1 cellular context compared by ENCODE assay signal in genomic region chr18:3667255-3668137, GRCh38.
TF ChIP-seq lines count a peak whose summit lies in the region.

No MANE protein-coding gene starts in this region.

TF ChIP-seq in Ishikawa, 13 proteins besides CTCF, POLR2A, EP300 and RAD21 (continued from another document):
- TF ChIP-seq, protein P1, sequence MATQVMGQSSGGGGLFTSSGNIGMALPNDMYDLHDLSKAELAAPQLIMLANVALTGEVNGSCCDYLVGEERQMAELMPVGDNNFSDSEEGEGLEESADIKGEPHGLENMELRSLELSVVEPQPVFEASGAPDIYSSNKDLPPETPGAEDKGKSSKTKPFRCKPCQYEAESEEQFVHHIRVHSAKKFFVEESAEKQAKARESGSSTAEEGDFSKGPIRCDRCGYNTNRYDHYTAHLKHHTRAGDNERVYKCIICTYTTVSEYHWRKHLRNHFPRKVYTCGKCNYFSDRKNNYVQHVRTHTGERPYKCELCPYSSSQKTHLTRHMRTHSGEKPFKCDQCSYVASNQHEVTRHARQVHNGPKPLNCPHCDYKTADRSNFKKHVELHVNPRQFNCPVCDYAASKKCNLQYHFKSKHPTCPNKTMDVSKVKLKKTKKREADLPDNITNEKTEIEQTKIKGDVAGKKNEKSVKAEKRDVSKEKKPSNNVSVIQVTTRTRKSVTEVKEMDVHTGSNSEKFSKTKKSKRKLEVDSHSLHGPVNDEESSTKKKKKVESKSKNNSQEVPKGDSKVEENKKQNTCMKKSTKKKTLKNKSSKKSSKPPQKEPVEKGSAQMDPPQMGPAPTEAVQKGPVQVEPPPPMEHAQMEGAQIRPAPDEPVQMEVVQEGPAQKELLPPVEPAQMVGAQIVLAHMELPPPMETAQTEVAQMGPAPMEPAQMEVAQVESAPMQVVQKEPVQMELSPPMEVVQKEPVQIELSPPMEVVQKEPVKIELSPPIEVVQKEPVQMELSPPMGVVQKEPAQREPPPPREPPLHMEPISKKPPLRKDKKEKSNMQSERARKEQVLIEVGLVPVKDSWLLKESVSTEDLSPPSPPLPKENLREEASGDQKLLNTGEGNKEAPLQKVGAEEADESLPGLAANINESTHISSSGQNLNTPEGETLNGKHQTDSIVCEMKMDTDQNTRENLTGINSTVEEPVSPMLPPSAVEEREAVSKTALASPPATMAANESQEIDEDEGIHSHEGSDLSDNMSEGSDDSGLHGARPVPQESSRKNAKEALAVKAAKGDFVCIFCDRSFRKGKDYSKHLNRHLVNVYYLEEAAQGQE (IDR thresholded peaks at IDR 0.05; ENCODE audit: low read depth): no peak
- TF ChIP-seq YY1 (IDR thresholded peaks at IDR 0.05; ENCODE audit: low read depth) (no peak), TCF12 (IDR thresholded peaks at IDR 0.05; ENCODE audit: low read depth) (peak; percentile 45; the same call in 1 of the 2 replicates), TEAD4 (IDR thresholded peaks at IDR 0.05) (peak; percentile 34; the same call in 1 of the 2 replicates), CREB1 (IDR thresholded peaks at IDR 0.05; ENCODE audit: low read depth) (no peak), NFIC (IDR thresholded peaks at IDR 0.05) (peak; percentile 58; the same call in 1 of the 2 replicates), EGR1 (IDR thresholded peaks at IDR 0.05) (no peak)
